Comparison of ENCODE assay signal across 8 cellular contexts in the genomic region with DNA sequence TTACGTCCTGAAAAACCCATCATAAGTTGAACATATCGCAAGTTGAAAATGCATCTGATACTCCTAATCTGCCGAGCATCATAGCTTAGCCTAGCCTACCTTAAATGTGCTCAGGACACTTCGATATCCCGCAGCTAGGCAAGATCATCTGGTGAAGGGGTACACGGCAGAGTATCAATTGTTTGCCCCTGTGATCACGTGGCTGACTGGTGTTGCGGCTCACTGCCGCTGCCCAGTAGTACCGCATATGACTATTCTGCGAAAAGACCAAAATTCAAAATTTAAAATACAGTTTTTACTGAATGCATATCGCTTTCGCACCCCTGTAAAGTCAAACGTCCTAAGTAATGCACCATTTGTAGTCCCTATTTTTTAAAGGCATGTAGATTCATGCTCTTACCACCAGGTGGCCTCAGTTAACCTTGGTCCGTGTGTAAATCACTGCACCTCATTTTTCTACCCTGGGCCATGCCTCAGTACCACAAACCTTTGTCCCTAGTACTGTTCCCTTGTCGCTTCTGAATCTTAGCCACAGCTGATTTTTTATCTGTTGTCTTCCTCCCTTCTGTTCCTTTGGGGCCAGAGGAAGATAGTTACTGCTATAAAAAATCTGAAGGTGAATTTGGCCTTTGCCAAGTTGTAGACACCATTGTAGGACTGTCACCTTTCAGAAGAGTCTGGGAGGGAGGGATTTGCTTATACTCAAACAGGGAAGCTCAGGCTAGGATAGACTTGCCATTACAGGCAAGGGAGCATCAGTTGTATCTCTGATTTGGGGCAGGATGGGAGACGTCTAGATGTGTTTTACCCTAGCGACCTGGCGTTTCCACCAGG. TPM values are rescaled to one million over a fixed set of nuclear protein-coding genes. Genes with fewer than 3 reads are reported as not detected.
DNase-seq lines count a peak whose midpoint lies in the region; ATAC-seq and TF ChIP-seq lines count a peak whose summit lies in the region.

No MANE protein-coding gene starts in this region.

- no peak overlapping the region for H2BK5ac ChIP-seq in mesenchymal stem cell (ENCODE audit: low read depth, low read length, poor library complexity, severe bottlenecking)

- no peak overlapping the region for H3K18ac ChIP-seq in mesenchymal stem cell (ENCODE audit: low read depth in 1 of 2, low read length in 2 of 2)

- H3K79me1 ChIP-seq in mesenchymal stem cell (replicated peaks; ENCODE audit: low read length, poor library complexity, severe bottlenecking) = peaks cover 17% of the 10 kb centered on the region

- H3K4ac ChIP-seq in mesenchymal stem cell (ENCODE audit: low read depth in 1 of 2, low read length in 2 of 2) = no peak overlapping the region

- no peak overlapping the region for H3K23ac ChIP-seq in mesenchymal stem cell (ENCODE audit: low read length in 2 of 2)

- DNase-seq in NCI-H510A treated with DMSO at 0.1 percent for 48 hours (lab: John Stamatoyannopoulos, UW) (peak; percentile 32), NCI-H510A (lab: John Stamatoyannopoulos, UW) (no peak), HuH-7 (ENCODE audit: low spot score) (peak; percentile 47), SKM-1 treated with dmso at 0.1 percent for 144 hours (lab: John Stamatoyannopoulos, UW; ENCODE audit: unreplicated experiment) (peak; percentile 19), endodermal cell (peak; percentile 70), mesenchymal stem cell (peak; percentile 66), testis (peak; percentile 41)

- no peak for TF ChIP-seq POLR2A in testis (IDR thresholded peaks at IDR 0.05)

- peak overlapping the region; percentile 70 for H3K27ac Mint-ChIP-seq in endodermal cell

- H2BK12ac ChIP-seq in mesenchymal stem cell (ENCODE audit: low read length in 2 of 2) = no peak overlapping the region

- no peak overlapping the region for H3K27ac ChIP-seq in endodermal cell (ENCODE audit: low read depth, low read length)
- no peak overlapping the region for H3K27ac ChIP-seq in mesenchymal stem cell (ENCODE audit: low read length, poor library complexity, severe bottlenecking)
- no peak overlapping the region for H3K27ac ChIP-seq in testis

- no peak overlapping the region for H4K91ac ChIP-seq in mesenchymal stem cell (ENCODE audit: low read length)

- H2BK120ac ChIP-seq in mesenchymal stem cell (ENCODE audit: low read depth, low read length) = no peak overlapping the region

- H3K4me2 ChIP-seq in mesenchymal stem cell (ENCODE audit: low read length, poor library complexity, severe bottlenecking) = peak overlapping the region; percentile 51

- H2BK15ac ChIP-seq in mesenchymal stem cell (ENCODE audit: low read depth, poor library complexity, severe bottlenecking) = no peak overlapping the region

- H3K27me3 ChIP-seq in endodermal cell (ENCODE audit: control insufficient read depth, insufficient read depth, low read length, poor library complexity, severe bottlenecking) (no peaks in the 10 kb centered on the region), mesenchymal stem cell (ENCODE audit: control insufficient read depth in 1 of 2, insufficient read depth in 1 of 2, low read length in 2 of 2) (no peaks in the 10 kb centered on the region), testis (no peaks in the 10 kb centered on the region)

- no peak for ATAC-seq in HG03378 (IDR thresholded peaks at IDR 0.05; ENCODE audit: unreplicated experiment)

- H3K9me3 Mint-ChIP-seq in endodermal cell = peaks cover 3% of the 10 kb centered on the region

- H3K4me3 Mint-ChIP-seq in endodermal cell = no peak overlapping the region

- H4K8ac ChIP-seq in mesenchymal stem cell (ENCODE audit: low read length) = no peak overlapping the region

- H3K4me1 ChIP-seq in endodermal cell (ENCODE audit: control insufficient read depth, insufficient read depth, low read length) (no peaks in the 10 kb centered on the region), mesenchymal stem cell (ENCODE audit: control insufficient read depth, insufficient read depth, low read depth, low read length) (peaks cover 2% of the 10 kb centered on the region), testis (no peaks in the 10 kb centered on the region)

- H3K9ac ChIP-seq in endodermal cell (ENCODE audit: extremely low read depth, low read length, poor library complexity, severe bottlenecking) (no peak overlapping the region), mesenchymal stem cell (ENCODE audit: low read length) (peak overlapping the region; percentile 69)

- H3K14ac ChIP-seq in mesenchymal stem cell (ENCODE audit: low read length in 2 of 2) = no peak overlapping the region

- peaks cover 2% of the 10 kb centered on the region for H3K4me1 Mint-ChIP-seq in endodermal cell

- peaks cover 24% of the 10 kb centered on the region for H3K36me3 ChIP-seq in endodermal cell (ENCODE audit: control insufficient read depth, insufficient read depth, low read length)
- H3K36me3 ChIP-seq in mesenchymal stem cell (ENCODE audit: control insufficient read depth in 1 of 2, insufficient read depth in 2 of 2, low read depth in 1 of 2, low read length in 2 of 2) = peaks cover 16 to 20% of the 10 kb centered on the region in 2 experiments
- H3K36me3 ChIP-seq in testis (ENCODE audit: low read depth, missing control alignments) = no peaks in the 10 kb centered on the region

- TF ChIP-seq CTCF in endodermal cell (conservative IDR thresholded peaks at IDR 0.05) (peak; percentile 91), testis (IDR thresholded peaks at IDR 0.05) (peak; percentile 92 to 95 (median 94))

- intact Hi-C loops in testis (cut with DNase I; ENCODE audit: low total_unique reads) = loop anchor here (5.0 kb wide), 1 partner anchor 141 kb away; no protein-coding TSS in a partner anchor

- no peak overlapping the region for H3K4me3 ChIP-seq in endodermal cell (ENCODE audit: low read length)
- H3K4me3 ChIP-seq in mesenchymal stem cell (ENCODE audit: insufficient read depth in 1 of 2, low read depth in 1 of 2, low read length in 2 of 2) = no peak overlapping the region
- H3K4me3 ChIP-seq in testis = no peak overlapping the region

- H3K36me3 Mint-ChIP-seq in endodermal cell (ENCODE audit: low read depth) = peaks cover 35% of the 10 kb centered on the region

- WGBS in endodermal cell (ENCODE audit: insufficient coverage in 1 of 2, insufficient read length in 1 of 2), 2 experiments = 52 to 66% methylated on average over 19 of the region's 19 CpGs
- WGBS in mesenchymal stem cell = 57% methylated on average over 19 of the region's 19 CpGs
- 57 to 60% methylated on average over 19 of the region's 19 CpGs for WGBS in testis, 2 donors

- H3K9me3 ChIP-seq in endodermal cell (ENCODE audit: control insufficient read depth, low read length) (no peaks in the 10 kb centered on the region), mesenchymal stem cell (ENCODE audit: control insufficient read depth, low read length) (no peaks in the 10 kb centered on the region), testis (no peaks in the 10 kb centered on the region)

- H2AFZ ChIP-seq in mesenchymal stem cell (ENCODE audit: low read depth, low read length) = no peak overlapping the region

- H3K27me3 Mint-ChIP-seq in endodermal cell (ENCODE audit: insufficient read depth) = no peaks in the 10 kb centered on the region

- no peak overlapping the region for H2AK5ac ChIP-seq in mesenchymal stem cell (ENCODE audit: low read length, severe bottlenecking)

RNA-seq across cellular contexts. Expression of a gene that starts 34.4 kb away (rescaled TPM):
- 10 to 100 TPM; 42.3 to 50.0 TPM for total RNA-seq in endodermal cell
- 23.3 TPM for polyA plus RNA-seq in endodermal cell (2013, experiment 1 of 2)
- 20.7 TPM for polyA plus RNA-seq in endodermal cell (2013, experiment 2 of 2)
- 16.7 TPM for polyA plus RNA-seq in mesenchymal stem cell (2013, experiment 1 of 2)
- polyA plus RNA-seq in mesenchymal stem cell (2013, experiment 2 of 2) = 16.9 TPM
- 10 to 100 TPM; 57.6 to 60.6 TPM for total RNA-seq in testis
- 46.4 TPM for polyA plus RNA-seq in testis (ENCODE audit: insufficient read depth, low read depth, low replicate concordance)

RNA-seq across cellular contexts. Expression of a gene that starts 41.8 kb away (rescaled TPM):
- total RNA-seq in endodermal cell (10 to 100 TPM; 53.1 to 53.4 TPM), testis (10 to 100 TPM; 29.5 to 42.6 TPM)
- polyA plus RNA-seq in endodermal cell (2013, experiment 1 of 2) = 60.9 TPM
- polyA plus RNA-seq in endodermal cell (2013, experiment 2 of 2) = 51.8 TPM
- 42.8 TPM for polyA plus RNA-seq in mesenchymal stem cell (2013, experiment 1 of 2)
- 41.7 TPM for polyA plus RNA-seq in mesenchymal stem cell (2013, experiment 2 of 2)
- polyA plus RNA-seq in testis (ENCODE audit: insufficient read depth, low read depth, low replicate concordance) = 34.6 TPM
